34 cellular contexts compared by ENCODE assay signal in genomic region chr11:18236664-18237356, GRCh38. TPM values are rescaled to one million over a fixed set of nuclear protein-coding genes. Genes with fewer than 3 reads are reported as not detected.
"Had no signal": no experiment of that assay in that cellular context is flagged by ENCODE, and none has a peak within 500 bp of the region (broad histone marks: within the 10 kb centered on the region; RNA-seq: fewer than 3 reads in every experiment).

SAA4 (minus strand) TSS chr11:18236802; CDS start chr11:18235926, 876 bp downstream.

- H3K36me3 ChIP-seq: adrenal gland, cardiac muscle cell, colonic mucosa, gastroesophageal sphincter, lower lobe of right lung, transverse colon, vagina had no signal

- DNase-seq: activated CD4-positive, alpha-beta T cell treated with anti-CD3 and anti-CD28 coated beads for 36 hours; activated CD4-positive, CD25-positive, alpha-beta regulatory T cell; activated effector memory CD4-positive, alpha-beta T cell treated with anti-CD3 and anti-CD28 coated beads, Interleukin-2, amount 50 U/mL, for 16 hours; activated naive CD4-positive, alpha-beta T cell treated with anti-CD3 and anti-CD28 coated beads for 36 hours; activated naive CD8-positive, alpha-beta T cell treated with anti-CD3 and anti-CD28 coated beads for 36 hours; adrenal gland; aorta; body of pancreas; cerebellar nuclear complex; colonic mucosa; effector CD8-positive, alpha-beta T cell; erythroblast; head of caudate nucleus; hypothalamus; immature natural killer cell; kidney; lower lobe of right lung; mesenchymal stem cell; naive thymus-derived CD8-positive, alpha-beta T cell; occipital lobe; posterior cingulate gyrus; right cardiac atrium; stimulated activated CD4-positive, alpha-beta T cell treated with anti-CD3 and anti-CD28 coated beads, Interleukin-2, amount 100 ng/mL, for 48 hours; stimulated activated naive CD4-positive, alpha-beta T cell treated with Interleukin-2 at 50 U/mL for 16 hours; T-helper 1 cell; transverse colon had no signal

- H3K4me1 ChIP-seq: adrenal gland, body of pancreas, colonic mucosa, gastroesophageal sphincter, lower lobe of right lung, transverse colon, vagina had no signal

- ATAC-seq: activated CD4-positive, alpha-beta T cell treated with anti-CD3 and anti-CD28 coated beads for 36 hours; body of pancreas; gastroesophageal sphincter; lower lobe of right lung; naive thymus-derived CD8-positive, alpha-beta T cell; right cardiac atrium had no signal

- H3K4me1 Mint-ChIP-seq: activated CD4-positive, alpha-beta T cell treated with anti-CD3 and anti-CD28 coated beads for 36 hours; activated naive CD8-positive, alpha-beta T cell treated with anti-CD3 and anti-CD28 coated beads for 36 hours; immature natural killer cell; naive thymus-derived CD8-positive, alpha-beta T cell had no signal

- H3K27ac ChIP-seq: adrenal gland, body of pancreas, cardiac muscle cell, colonic mucosa, gastroesophageal sphincter, lower lobe of right lung, transverse colon, vagina had no signal

- H3K9me3 ChIP-seq: body of pancreas, colonic mucosa, gastroesophageal sphincter, lower lobe of right lung, transverse colon, vagina had no signal

- H3K4me3 ChIP-seq: adrenal gland, body of pancreas, cardiac muscle cell, colonic mucosa, gastroesophageal sphincter, lower lobe of right lung, transverse colon, vagina had no signal

- H3K27me3 ChIP-seq: adrenal gland, body of pancreas, colonic mucosa, gastroesophageal sphincter, vagina had no signal

- H3K9me3 Mint-ChIP-seq: activated naive CD4-positive, alpha-beta T cell treated with anti-CD3 and anti-CD28 coated beads for 36 hours; immature natural killer cell; naive thymus-derived CD8-positive, alpha-beta T cell; neural crest cell; T-helper 2 cell treated with Interferon-gamma antibody and Interleukin-4, amounts not matched to agents 5 μg/mL and 100 μg/mL, for 36 hours had no signal

- H3K27ac Mint-ChIP-seq: activated CD4-positive, alpha-beta T cell treated with anti-CD3 and anti-CD28 coated beads for 36 hours; activated naive CD4-positive, alpha-beta T cell treated with anti-CD3 and anti-CD28 coated beads for 36 hours; activated naive CD8-positive, alpha-beta T cell treated with anti-CD3 and anti-CD28 coated beads for 36 hours; immature natural killer cell; naive thymus-derived CD8-positive, alpha-beta T cell; T-helper 2 cell treated with Interferon-gamma antibody and Interleukin-4, amounts not matched to agents 5 μg/mL and 100 μg/mL, for 36 hours had no signal

- H3K36me3 Mint-ChIP-seq: activated naive CD8-positive, alpha-beta T cell treated with anti-CD3 and anti-CD28 coated beads for 36 hours; immature natural killer cell had no signal

- H3K4me3 Mint-ChIP-seq: activated CD4-positive, alpha-beta T cell treated with anti-CD3 and anti-CD28 coated beads for 36 hours; activated naive CD4-positive, alpha-beta T cell treated with anti-CD3 and anti-CD28 coated beads for 36 hours; activated naive CD8-positive, alpha-beta T cell treated with anti-CD3 and anti-CD28 coated beads for 36 hours; immature natural killer cell; naive thymus-derived CD8-positive, alpha-beta T cell; neural crest cell; T-helper 2 cell treated with Interferon-gamma antibody and Interleukin-4, amounts not matched to agents 5 μg/mL and 100 μg/mL, for 36 hours had no signal

RNA-seq across cellular contexts. Expression of gene SAA4, which starts in this region (rescaled TPM):
- total RNA-seq: activated CD4-positive, alpha-beta T cell treated with anti-CD3 and anti-CD28 coated beads for 36 hours; activated naive CD4-positive, alpha-beta T cell treated with anti-CD3 and anti-CD28 coated beads for 36 hours; activated naive CD8-positive, alpha-beta T cell treated with anti-CD3 and anti-CD28 coated beads for 36 hours; body of pancreas; cardiac muscle cell; dermis microvascular lymphatic vessel endothelial cell; naive thymus-derived CD8-positive, alpha-beta T cell; neural crest cell; occipital lobe; right cardiac atrium; skeletal muscle tissue; temporal lobe; transverse colon had no signal
- polyA plus RNA-seq: immature natural killer cell; naive thymus-derived CD8-positive, alpha-beta T cell; right cardiac atrium had no signal
